In genomic region chr16:67561824-67562525, GRCh38 we compare ENCODE assay signal across 1 cellular context.
TF ChIP-seq lines count a peak whose summit lies in the region.

No MANE protein-coding gene starts in this region.

TF ChIP-seq in HepG2, 621 proteins besides CTCF, POLR2A, EP300 and RAD21 (continued from another document and continues in another):
- peak; percentile 99 for TF ChIP-seq TFDP2 (CRISPR knock-in tag; IDR thresholded peaks at IDR 0.05)
- 0 out of 2 replicates have a peak, but pooled peaks have one; percentile 48 for TF ChIP-seq ZNF235 (CRISPR knock-in tag; IDR thresholded peaks at IDR 0.05; ENCODE audit: borderline replicate concordance)
- TF ChIP-seq POLR2G (IDR thresholded peaks at IDR 0.05; ENCODE audit: low read depth, low read length), result peak; percentile 86
- TF ChIP-seq TARDBP (CRISPR knock-in tag; IDR thresholded peaks at IDR 0.05), result peak; percentile 83
- TF ChIP-seq, protein P1, sequence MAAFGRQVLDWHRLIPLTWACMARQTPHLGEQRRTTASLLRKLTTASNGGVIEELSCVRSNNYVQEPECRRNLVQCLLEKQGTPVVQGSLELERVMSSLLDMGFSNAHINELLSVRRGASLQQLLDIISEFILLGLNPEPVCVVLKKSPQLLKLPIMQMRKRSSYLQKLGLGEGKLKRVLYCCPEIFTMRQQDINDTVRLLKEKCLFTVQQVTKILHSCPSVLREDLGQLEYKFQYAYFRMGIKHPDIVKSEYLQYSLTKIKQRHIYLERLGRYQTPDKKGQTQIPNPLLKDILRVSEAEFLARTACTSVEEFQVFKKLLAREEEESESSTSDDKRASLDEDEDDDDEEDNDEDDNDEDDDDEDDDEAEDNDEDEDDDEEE (CRISPR knock-in tag; IDR thresholded peaks at IDR 0.05), result peak; percentile 73
- TF ChIP-seq HNF1B (CRISPR knock-in tag; IDR thresholded peaks at IDR 0.05), result peak; percentile 40; the same call in 1 of the 2 replicates
- peak; percentile 66; the same call in 1 of the 2 replicates for TF ChIP-seq ZNF230 (CRISPR knock-in tag; IDR thresholded peaks at IDR 0.05)
- no peak for TF ChIP-seq MBD4 (IDR thresholded peaks at IDR 0.05; ENCODE audit: borderline replicate concordance, low read length)
- peak; percentile 98 for TF ChIP-seq TOPORS (CRISPR knock-in tag; IDR thresholded peaks at IDR 0.05)
- peak; percentile 75; the same call in 1 of the 2 replicates for TF ChIP-seq RBFOX2 (IDR thresholded peaks at IDR 0.05; ENCODE audit: low read depth, low read length)
- TF ChIP-seq TGIF2 (CRISPR knock-in tag; IDR thresholded peaks at IDR 0.05), result no peak
- TF ChIP-seq, protein P2, sequence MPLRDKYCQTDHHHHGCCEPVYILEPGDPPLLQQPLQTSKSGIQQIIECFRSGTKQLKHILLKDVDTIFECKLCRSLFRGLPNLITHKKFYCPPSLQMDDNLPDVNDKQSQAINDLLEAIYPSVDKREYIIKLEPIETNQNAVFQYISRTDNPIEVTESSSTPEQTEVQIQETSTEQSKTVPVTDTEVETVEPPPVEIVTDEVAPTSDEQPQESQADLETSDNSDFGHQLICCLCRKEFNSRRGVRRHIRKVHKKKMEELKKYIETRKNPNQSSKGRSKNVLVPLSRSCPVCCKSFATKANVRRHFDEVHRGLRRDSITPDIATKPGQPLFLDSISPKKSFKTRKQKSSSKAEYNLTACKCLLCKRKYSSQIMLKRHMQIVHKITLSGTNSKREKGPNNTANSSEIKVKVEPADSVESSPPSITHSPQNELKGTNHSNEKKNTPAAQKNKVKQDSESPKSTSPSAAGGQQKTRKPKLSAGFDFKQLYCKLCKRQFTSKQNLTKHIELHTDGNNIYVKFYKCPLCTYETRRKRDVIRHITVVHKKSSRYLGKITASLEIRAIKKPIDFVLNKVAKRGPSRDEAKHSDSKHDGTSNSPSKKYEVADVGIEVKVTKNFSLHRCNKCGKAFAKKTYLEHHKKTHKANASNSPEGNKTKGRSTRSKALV (CRISPR knock-in tag; IDR thresholded peaks at IDR 0.05), result no peak
- TF ChIP-seq HNRNPK (IDR thresholded peaks at IDR 0.05; ENCODE audit: low read depth, low read length, poor library complexity, severe bottlenecking), result peak; percentile 92
- TF ChIP-seq, protein P3, sequence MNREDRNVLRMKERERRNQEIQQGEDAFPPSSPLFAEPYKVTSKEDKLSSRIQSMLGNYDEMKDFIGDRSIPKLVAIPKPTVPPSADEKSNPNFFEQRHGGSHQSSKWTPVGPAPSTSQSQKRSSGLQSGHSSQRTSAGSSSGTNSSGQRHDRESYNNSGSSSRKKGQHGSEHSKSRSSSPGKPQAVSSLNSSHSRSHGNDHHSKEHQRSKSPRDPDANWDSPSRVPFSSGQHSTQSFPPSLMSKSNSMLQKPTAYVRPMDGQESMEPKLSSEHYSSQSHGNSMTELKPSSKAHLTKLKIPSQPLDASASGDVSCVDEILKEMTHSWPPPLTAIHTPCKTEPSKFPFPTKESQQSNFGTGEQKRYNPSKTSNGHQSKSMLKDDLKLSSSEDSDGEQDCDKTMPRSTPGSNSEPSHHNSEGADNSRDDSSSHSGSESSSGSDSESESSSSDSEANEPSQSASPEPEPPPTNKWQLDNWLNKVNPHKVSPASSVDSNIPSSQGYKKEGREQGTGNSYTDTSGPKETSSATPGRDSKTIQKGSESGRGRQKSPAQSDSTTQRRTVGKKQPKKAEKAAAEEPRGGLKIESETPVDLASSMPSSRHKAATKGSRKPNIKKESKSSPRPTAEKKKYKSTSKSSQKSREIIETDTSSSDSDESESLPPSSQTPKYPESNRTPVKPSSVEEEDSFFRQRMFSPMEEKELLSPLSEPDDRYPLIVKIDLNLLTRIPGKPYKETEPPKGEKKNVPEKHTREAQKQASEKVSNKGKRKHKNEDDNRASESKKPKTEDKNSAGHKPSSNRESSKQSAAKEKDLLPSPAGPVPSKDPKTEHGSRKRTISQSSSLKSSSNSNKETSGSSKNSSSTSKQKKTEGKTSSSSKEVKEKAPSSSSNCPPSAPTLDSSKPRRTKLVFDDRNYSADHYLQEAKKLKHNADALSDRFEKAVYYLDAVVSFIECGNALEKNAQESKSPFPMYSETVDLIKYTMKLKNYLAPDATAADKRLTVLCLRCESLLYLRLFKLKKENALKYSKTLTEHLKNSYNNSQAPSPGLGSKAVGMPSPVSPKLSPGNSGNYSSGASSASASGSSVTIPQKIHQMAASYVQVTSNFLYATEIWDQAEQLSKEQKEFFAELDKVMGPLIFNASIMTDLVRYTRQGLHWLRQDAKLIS (CRISPR knock-in tag; IDR thresholded peaks at IDR 0.05), result peak; percentile 36; the same call in 1 of the 2 replicates
- 0 out of 2 replicates have a peak, but pooled peaks have one; percentile 36 for TF ChIP-seq GPN1 (CRISPR knock-in tag; IDR thresholded peaks at IDR 0.05; ENCODE audit: borderline replicate concordance)
- TF ChIP-seq SAP130 (CRISPR knock-in tag; IDR thresholded peaks at IDR 0.05; ENCODE audit: low read depth), result peak; percentile 92
- TF ChIP-seq, protein P4, sequence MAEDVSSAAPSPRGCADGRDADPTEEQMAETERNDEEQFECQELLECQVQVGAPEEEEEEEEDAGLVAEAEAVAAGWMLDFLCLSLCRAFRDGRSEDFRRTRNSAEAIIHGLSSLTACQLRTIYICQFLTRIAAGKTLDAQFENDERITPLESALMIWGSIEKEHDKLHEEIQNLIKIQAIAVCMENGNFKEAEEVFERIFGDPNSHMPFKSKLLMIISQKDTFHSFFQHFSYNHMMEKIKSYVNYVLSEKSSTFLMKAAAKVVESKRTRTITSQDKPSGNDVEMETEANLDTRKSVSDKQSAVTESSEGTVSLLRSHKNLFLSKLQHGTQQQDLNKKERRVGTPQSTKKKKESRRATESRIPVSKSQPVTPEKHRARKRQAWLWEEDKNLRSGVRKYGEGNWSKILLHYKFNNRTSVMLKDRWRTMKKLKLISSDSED (CRISPR knock-in tag; IDR thresholded peaks at IDR 0.05), result no peak
- no peak for TF ChIP-seq SOX6 (IDR thresholded peaks at IDR 0.05)
- peak; percentile 61; the same call in 1 of the 2 replicates for TF ChIP-seq SOX6 (CRISPR knock-in tag; IDR thresholded peaks at IDR 0.05)
- peak; percentile 95 for TF ChIP-seq ZNF891 (CRISPR knock-in tag; IDR thresholded peaks at IDR 0.05)
- peak; percentile 94 for TF ChIP-seq ZNF709 (CRISPR knock-in tag; IDR thresholded peaks at IDR 0.05)
- TF ChIP-seq SP4 (CRISPR knock-in tag; IDR thresholded peaks at IDR 0.05), result peak; percentile 96
- no peak for TF ChIP-seq GLI4 (CRISPR knock-in tag; IDR thresholded peaks at IDR 0.05; ENCODE audit: borderline replicate concordance)
- no peak for TF ChIP-seq PAWR (CRISPR knock-in tag; IDR thresholded peaks at IDR 0.05; ENCODE audit: borderline replicate concordance)
- no peak for TF ChIP-seq ZFP36 (IDR thresholded peaks at IDR 0.05; ENCODE audit: borderline replicate concordance, low read depth, low read length, partially characterized antibody)
- TF ChIP-seq RFXAP (CRISPR knock-in tag; IDR thresholded peaks at IDR 0.05; ENCODE audit: borderline replicate concordance), result peak; percentile 87; the same call in 1 of the 2 replicates
- TF ChIP-seq ZBTB37 (CRISPR knock-in tag; IDR thresholded peaks at IDR 0.05), result no peak
- no peak for TF ChIP-seq RORA (CRISPR knock-in tag; IDR thresholded peaks at IDR 0.05)
- TF ChIP-seq KDM3A (CRISPR knock-in tag; IDR thresholded peaks at IDR 0.05; ENCODE audit: low read depth), result peak; percentile 4
- peak; percentile 98 for TF ChIP-seq NRL (CRISPR knock-in tag; IDR thresholded peaks at IDR 0.05; ENCODE audit: borderline replicate concordance)
- no peak for TF ChIP-seq HMG20A (CRISPR knock-in tag; IDR thresholded peaks at IDR 0.05; ENCODE audit: borderline replicate concordance)
- no peak for TF ChIP-seq ZBTB40 (IDR thresholded peaks at IDR 0.05)
- TF ChIP-seq ZBTB40 (CRISPR knock-in tag; IDR thresholded peaks at IDR 0.05), result peak; percentile 73; the same call in 1 of the 2 replicates
- peak; percentile 77; the same call in 1 of the 2 replicates for TF ChIP-seq ZFP90 (CRISPR knock-in tag; IDR thresholded peaks at IDR 0.05; ENCODE audit: borderline replicate concordance)
- TF ChIP-seq MIER2 (CRISPR knock-in tag; IDR thresholded peaks at IDR 0.05), result no peak
- TF ChIP-seq PTBP1 (IDR thresholded peaks at IDR 0.05; ENCODE audit: low read depth, low read length, poor library complexity, severe bottlenecking), result no peak
- 0 out of 2 replicates have a peak, but pooled peaks have one; percentile 49 for TF ChIP-seq ZNF619 (CRISPR knock-in tag; IDR thresholded peaks at IDR 0.05)
- no peak for TF ChIP-seq ZNF883 (CRISPR knock-in tag; IDR thresholded peaks at IDR 0.05; ENCODE audit: not compliant biosample characterization)
- TF ChIP-seq ZNF431 (CRISPR knock-in tag; IDR thresholded peaks at IDR 0.05; ENCODE audit: borderline replicate concordance, low read depth), result peak; percentile 80; the same call in 1 of the 2 replicates
- TF ChIP-seq TBL1XR1 (IDR thresholded peaks at IDR 0.05; ENCODE audit: borderline replicate concordance, low read length, partially characterized antibody), result no peak
